1 cellular context compared by ENCODE assay signal in genomic region chr5:151295801-151296477, GRCh38.
TF ChIP-seq lines count a peak whose summit lies in the region.

No MANE protein-coding gene starts in this region.

TF ChIP-seq in WTC11, 78 proteins besides CTCF, POLR2A, EP300 and RAD21 (continued from another document):
- TF ChIP-seq E2F4 (CRISPR knock-in tag; IDR thresholded peaks at IDR 0.05; ENCODE audit: borderline replicate concordance, low read depth) (no peak), ZNF281 (CRISPR knock-in tag; IDR thresholded peaks at IDR 0.05) (no peak), FOXJ3 (CRISPR knock-in tag; IDR thresholded peaks at IDR 0.05; ENCODE audit: borderline replicate concordance) (no peak), MLX (CRISPR knock-in tag; IDR thresholded peaks at IDR 0.05) (no peak), GRHL2 (CRISPR knock-in tag; IDR thresholded peaks at IDR 0.05; ENCODE audit: insufficient replicate concordance, severe bottlenecking) (no peak), TCF7 (CRISPR knock-in tag; IDR thresholded peaks at IDR 0.05; ENCODE audit: low read depth) (no peak), ZNF138 (CRISPR knock-in tag; conservative IDR thresholded peaks at IDR 0.05) (no peak), ZMAT4 (CRISPR knock-in tag; IDR thresholded peaks at IDR 0.05) (no peak), ESRRA (CRISPR knock-in tag; IDR thresholded peaks at IDR 0.05; ENCODE audit: borderline replicate concordance) (no peak), IRF2 (CRISPR knock-in tag; IDR thresholded peaks at IDR 0.05; ENCODE audit: borderline replicate concordance, low read depth) (no peak), CREM (CRISPR knock-in tag; IDR thresholded peaks at IDR 0.05) (no peak), NFE2L1 (CRISPR knock-in tag; IDR thresholded peaks at IDR 0.05) (no peak), E2F1 (CRISPR knock-in tag; IDR thresholded peaks at IDR 0.05) (no peak)
